Comparison of ENCODE assay signal across 19 cellular contexts in the genomic region with DNA sequence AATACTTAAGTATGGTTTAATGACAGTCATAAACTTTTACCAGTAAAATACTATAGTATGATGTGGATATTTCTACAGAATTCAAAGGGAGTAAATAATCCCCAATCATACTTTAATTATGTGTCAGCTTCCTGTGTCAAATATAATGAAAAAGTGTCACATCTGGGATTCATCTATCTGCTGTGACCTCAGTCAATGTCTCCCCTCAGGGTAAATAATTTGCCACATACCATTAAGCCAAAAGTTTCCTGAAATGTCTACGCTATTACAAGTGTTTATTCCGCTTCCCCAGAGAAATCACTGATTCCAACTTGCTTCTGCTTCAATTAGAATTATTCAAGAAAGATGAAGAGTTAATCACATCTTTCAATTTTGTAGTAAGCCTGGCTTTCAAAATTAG.
"Had no signal": no experiment of that assay in that cellular context is flagged by ENCODE, and none has a peak within 500 bp of the region (broad histone marks: within the 10 kb centered on the region; RNA-seq: fewer than 3 reads in every experiment).

No MANE protein-coding gene starts in this region.

- H3K27me3 ChIP-seq: ovary, spleen, upper lobe of left lung had no signal

- H3K4me3 Mint-ChIP-seq: activated CD4-positive, alpha-beta memory T cell treated with anti-CD3 and anti-CD28 coated beads, Interleukin-2, amount 10 ng/mL, durations not matched to agents 7 days and 5 days; activated CD4-positive, alpha-beta T cell treated with anti-CD3 and anti-CD28 coated beads for 36 hours; activated CD8-positive, alpha-beta memory T cell treated with anti-CD3 and anti-CD28 coated beads, Interleukin-2, amount 10 ng/mL, durations not matched to agents 7 days and 5 days; activated naive CD8-positive, alpha-beta T cell treated with anti-CD3 and anti-CD28 coated beads for 36 hours; naive thymus-derived CD8-positive, alpha-beta T cell; stimulated activated memory B cell treated with anti-CD40 and anti-IgM and Interleukin-4, amounts not matched to agents 10 μg/mL and 1 μg/mL and 100 μg/mL, for 72 hours had no signal

- H3K9me3 Mint-ChIP-seq: activated CD4-positive, alpha-beta memory T cell treated with anti-CD3 and anti-CD28 coated beads, Interleukin-2, amount 10 ng/mL, durations not matched to agents 7 days and 5 days; activated naive CD8-positive, alpha-beta T cell treated with anti-CD3 and anti-CD28 coated beads for 36 hours; stimulated activated memory B cell treated with anti-CD40 and anti-IgM and Interleukin-4, amounts not matched to agents 10 μg/mL and 1 μg/mL and 100 μg/mL, for 72 hours had no signal

- H3K36me3 ChIP-seq: ovary, spleen, upper lobe of left lung had no signal

- H3K4me1 ChIP-seq: spleen had no signal

- H3K27ac ChIP-seq: ovary, spleen, upper lobe of left lung had no signal

- H3K36me3 Mint-ChIP-seq: activated CD8-positive, alpha-beta memory T cell treated with anti-CD3 and anti-CD28 coated beads, Interleukin-2, amount 10 ng/mL, durations not matched to agents 7 days and 5 days; activated naive CD8-positive, alpha-beta T cell treated with anti-CD3 and anti-CD28 coated beads for 36 hours; naive thymus-derived CD8-positive, alpha-beta T cell; stimulated activated memory B cell treated with anti-CD40 and anti-IgM and Interleukin-4, amounts not matched to agents 10 μg/mL and 1 μg/mL and 100 μg/mL, for 72 hours had no signal

- H3K9me3 ChIP-seq: ovary, spleen, thoracic aorta, upper lobe of left lung had no signal

- H3K27me3 Mint-ChIP-seq: stimulated activated memory B cell treated with anti-CD40 and anti-IgM and Interleukin-4, amounts not matched to agents 10 μg/mL and 1 μg/mL and 100 μg/mL, for 72 hours had no signal

- ATAC-seq: activated CD4-positive, alpha-beta T cell treated with anti-CD3 and anti-CD28 coated beads for 36 hours; activated CD8-positive, alpha-beta memory T cell treated with anti-CD3 and anti-CD28 coated beads, Interleukin-2, amount 10 ng/mL, durations not matched to agents 7 days and 5 days; esophagus mucosa; naive thymus-derived CD8-positive, alpha-beta T cell; sciatic nerve; stimulated activated memory B cell treated with anti-CD40 and anti-IgM and Interleukin-4, amounts not matched to agents 10 μg/mL and 1 μg/mL and 100 μg/mL, for 72 hours had no signal

- H3K27ac Mint-ChIP-seq: activated CD4-positive, alpha-beta memory T cell treated with anti-CD3 and anti-CD28 coated beads, Interleukin-2, amount 10 ng/mL, durations not matched to agents 7 days and 5 days; activated CD4-positive, alpha-beta T cell treated with anti-CD3 and anti-CD28 coated beads for 36 hours; activated CD8-positive, alpha-beta memory T cell treated with anti-CD3 and anti-CD28 coated beads, Interleukin-2, amount 10 ng/mL, durations not matched to agents 7 days and 5 days; activated naive CD8-positive, alpha-beta T cell treated with anti-CD3 and anti-CD28 coated beads for 36 hours; naive thymus-derived CD8-positive, alpha-beta T cell; stimulated activated memory B cell treated with anti-CD40 and anti-IgM and Interleukin-4, amounts not matched to agents 10 μg/mL and 1 μg/mL and 100 μg/mL, for 72 hours had no signal

- H3K4me1 Mint-ChIP-seq: activated CD4-positive, alpha-beta memory T cell treated with anti-CD3 and anti-CD28 coated beads, Interleukin-2, amount 10 ng/mL, durations not matched to agents 7 days and 5 days; activated CD4-positive, alpha-beta T cell treated with anti-CD3 and anti-CD28 coated beads for 36 hours; activated CD8-positive, alpha-beta memory T cell treated with anti-CD3 and anti-CD28 coated beads, Interleukin-2, amount 10 ng/mL, durations not matched to agents 7 days and 5 days; activated naive CD8-positive, alpha-beta T cell treated with anti-CD3 and anti-CD28 coated beads for 36 hours; naive thymus-derived CD8-positive, alpha-beta T cell; stimulated activated memory B cell treated with anti-CD40 and anti-IgM and Interleukin-4, amounts not matched to agents 10 μg/mL and 1 μg/mL and 100 μg/mL, for 72 hours had no signal

- DNase-seq: activated CD4-positive, alpha-beta memory T cell treated with anti-CD3 and anti-CD28 coated beads, Interleukin-2, amount 10 ng/mL, durations not matched to agents 7 days and 5 days; activated CD4-positive, alpha-beta T cell treated with anti-CD3 and anti-CD28 coated beads for 36 hours; activated CD8-positive, alpha-beta memory T cell treated with anti-CD3 and anti-CD28 coated beads, Interleukin-2, amount 10 ng/mL, durations not matched to agents 7 days and 5 days; activated naive CD4-positive, alpha-beta T cell; activated naive CD8-positive, alpha-beta T cell treated with anti-CD3 and anti-CD28 coated beads for 36 hours; anterior cingulate cortex; cortex of kidney; mesendoderm; naive thymus-derived CD8-positive, alpha-beta T cell; ovary; spleen; stimulated activated CD4-positive, alpha-beta T cell treated with anti-CD3 and anti-CD28 coated beads, Interleukin-4, amount 100 ng/mL, for 4 hours; SW 1271; T-helper 2 cell; upper lobe of left lung had no signal

- H3K4me3 ChIP-seq: ovary, spleen, thoracic aorta, upper lobe of left lung had no signal
